ENCODE assay signal across 8 cellular contexts in genomic region chr11:66068923-66069714, GRCh38. TPM values are rescaled to one million over a fixed set of nuclear protein-coding genes. Genes with fewer than 3 reads are reported as not detected.
DNase-seq lines count a peak whose midpoint lies in the region; ATAC-seq and TF ChIP-seq lines count a peak whose summit lies in the region.

No MANE protein-coding gene starts in this region.

- H3K27me3 ChIP-seq in DOHH2 (ENCODE audit: control insufficient read depth, low read length) (no peaks in the 10 kb centered on the region), HAP-1 (ENCODE audit: low read depth) (no peaks in the 10 kb centered on the region), rectal smooth muscle tissue (ENCODE audit: control insufficient read depth, insufficient read depth, low read length) (no peaks in the 10 kb centered on the region)

- peak overlapping the region; percentile 70 for H3K4me2 ChIP-seq in DOHH2 (ENCODE audit: low read length)
- peak overlapping the region; percentile 72 for H3K4me2 ChIP-seq in OCI-LY7 (ENCODE audit: low read length)

- H4K20me1 ChIP-seq in DOHH2 (ENCODE audit: control insufficient read depth, insufficient read depth, low read depth, low read length), result 0 out of 2 replicates have a peak, but pooled peaks cover 5% of the 10 kb centered on the region
- H4K20me1 ChIP-seq in OCI-LY7 (ENCODE audit: insufficient read depth, low read length), result no peaks in the 10 kb centered on the region

- peaks cover 56% of the 10 kb centered on the region for H3F3A ChIP-seq in DOHH2 (ENCODE audit: control insufficient read depth, insufficient read depth)

- H3K27ac ChIP-seq in DOHH2 (ENCODE audit: low read depth, low read length), result peak overlapping the region; percentile 76
- peak overlapping the region; percentile 73 for H3K27ac ChIP-seq in OCI-LY7 (ENCODE audit: low read depth, low read length, poor library complexity, severe bottlenecking)
- H3K27ac ChIP-seq in rectal smooth muscle tissue (ENCODE audit: low read depth, low read length), result peak overlapping the region; percentile 89

- intact Hi-C loops in OCI-LY7 (cut with micrococcal nuclease; ENCODE audit: unreplicated experiment), result loop anchor here (1.0 kb wide), 1 partner anchor 65 kb away; no protein-coding TSS in a partner anchor
- intact Hi-C loops in left ventricle myocardium superior (cut with micrococcal nuclease), result no loop called here

- H2AFZ ChIP-seq in OCI-LY7 (ENCODE audit: low read length), result no peak overlapping the region

- DNase-seq in HAP-1 (ENCODE audit: low spot score in 2 of 2) (no peak), OCI-LY7 (ENCODE audit: low spot score) (peak; percentile 68), anterior cingulate cortex (lab: John Stamatoyannopoulos, UW) (peak in 35 of 58 donors; percentile 26 to 70 (median 52)), left ventricle myocardium superior (peak; percentile 66), NCI-H774 (lab: John Stamatoyannopoulos, UW) (no peak), AML-193 (lab: John Stamatoyannopoulos, UW) (no peak)

- TF ChIP-seq CTCF in DOHH2 (IDR thresholded peaks at IDR 0.05; ENCODE audit: low read depth, low read length, poor library complexity, severe bottlenecking) (peak; percentile 62), OCI-LY7 (conservative IDR thresholded peaks at IDR 0.05; ENCODE audit: low read length) (peak; percentile 71)

- no TSS peak for BruUV-seq in OCI-LY7 (replicated peaks; lab: Mats Ljungman, UMichigan)

- H3K4me3 ChIP-seq in DOHH2 (ENCODE audit: low read length) (peak overlapping the region; percentile 75), HAP-1 (peak overlapping the region; percentile 34), OCI-LY7 (ENCODE audit: low read depth, low read length, poor library complexity, severe bottlenecking) (peak overlapping the region; percentile 68), rectal smooth muscle tissue (ENCODE audit: low read length) (peak overlapping the region; percentile 65)

- CTCF ChIA-PET in OCI-LY7 (lab: Charles Lee; ENCODE audit: unreplicated experiment), result interaction anchor here (0.7 to 1.0 kb wide), 2 partner anchors 65 to 67 kb away, joined by 3 read pairs; no protein-coding TSS in a partner anchor

- POLR2A ChIA-PET in OCI-LY7 (lab: Charles Lee), result interaction anchor here (0.8 to 2.7 kb wide), 3 partner anchors 16 to 64 kb away, joined by 3 to 11 read pairs (median 3); partner anchors contain the start of gene SF3B2

- H3K36me3 ChIP-seq in DOHH2 (ENCODE audit: control insufficient read depth, low read length), result peaks cover 82% of the 10 kb centered on the region
- peaks cover 54% of the 10 kb centered on the region for H3K36me3 ChIP-seq in HAP-1 (replicated peaks)
- H3K36me3 ChIP-seq in OCI-LY7 (ENCODE audit: insufficient read depth, low read length), result peaks cover 61% of the 10 kb centered on the region
- H3K36me3 ChIP-seq in rectal smooth muscle tissue (ENCODE audit: control insufficient read depth, insufficient read depth, low read length), result peaks cover 23% of the 10 kb centered on the region

- H3K9ac ChIP-seq in rectal smooth muscle tissue (ENCODE audit: low read length), result peak overlapping the region; percentile 67

- in situ Hi-C loops in HAP-1 (cut with MboI; ENCODE audit: low sequenced_read_pairs), result no loop called here

- H3K4me1 ChIP-seq in DOHH2 (ENCODE audit: control insufficient read depth, low read length) (peaks cover 60% of the 10 kb centered on the region), HAP-1 (peaks cover 7% of the 10 kb centered on the region; the same call in 1 of the 2 replicates), OCI-LY7 (ENCODE audit: insufficient read depth, low read length, poor library complexity, severe bottlenecking) (peaks cover 46% of the 10 kb centered on the region), rectal smooth muscle tissue (ENCODE audit: control insufficient read depth, insufficient read depth, low read length) (peaks cover 13% of the 10 kb centered on the region)

- H3K79me2 ChIP-seq in DOHH2 (ENCODE audit: control insufficient read depth, low read length), result peaks cover 54% of the 10 kb centered on the region
- peaks cover 23% of the 10 kb centered on the region; the same call in 1 of the 2 replicates for H3K79me2 ChIP-seq in OCI-LY7 (ENCODE audit: insufficient read depth, low read depth, low read length)

- no peaks in the 10 kb centered on the region for H3K9me3 ChIP-seq in DOHH2 (ENCODE audit: control insufficient read depth, insufficient read depth, low read length)
- H3K9me3 ChIP-seq in HAP-1, result no peaks in the 10 kb centered on the region
- H3K9me3 ChIP-seq in OCI-LY7 (ENCODE audit: low read length), result 0 out of 2 replicates have a peak, but pooled peaks cover 5% of the 10 kb centered on the region

- H3K9me2 ChIP-seq in DOHH2 (replicated peaks; ENCODE audit: control insufficient read depth, low read length), result no peaks in the 10 kb centered on the region
- H3K9me2 ChIP-seq in OCI-LY7 (ENCODE audit: insufficient read depth, low read length), result no peaks in the 10 kb centered on the region

- ATAC-seq in left ventricle myocardium superior, result peak; percentile 64

RNA-seq across cellular contexts. Expression of gene PACS1, which starts 1.0 kb away (rescaled TPM):
- 21.2 and 23.7 TPM in 2 replicates for total RNA-seq in OCI-LY7 (2014; rRNA removed; shearing (Covaris generic))
- total RNA-seq in OCI-LY7 (2022) (50.5 and 52.5 TPM in 2 replicates), left ventricle myocardium superior (59.0 TPM)

RNA-seq across cellular contexts. Expression of gene SF3B2, which starts 17.0 kb away (rescaled TPM):
- 185 and 191 TPM in 2 replicates for total RNA-seq in OCI-LY7 (2014; rRNA removed; shearing (Covaris generic))
- total RNA-seq in OCI-LY7 (2022), result 251 and 260 TPM in 2 replicates
- 70.4 TPM for total RNA-seq in left ventricle myocardium superior

RNA-seq across cellular contexts. Expression of gene GAL3ST3, which starts 20.2 kb away (rescaled TPM):
- not detected in 2 replicates for total RNA-seq in OCI-LY7 (2014; rRNA removed; shearing (Covaris generic))
- not detected in 2 replicates for total RNA-seq in OCI-LY7 (2022)
- total RNA-seq in left ventricle myocardium superior, result 3.5 TPM

RNA-seq across cellular contexts. Expression of gene CATSPER1, which starts 42.8 kb away (rescaled TPM):
- total RNA-seq in OCI-LY7 (2014; rRNA removed; shearing (Covaris generic)), result not detected in 2 replicates
- total RNA-seq in OCI-LY7 (2022) (not detected in 2 replicates), left ventricle myocardium superior (not detected)

RNA-seq across cellular contexts. Expression of gene CST6, which starts 57.3 kb away (rescaled TPM):
- not detected in 2 replicates for total RNA-seq in OCI-LY7 (2014; rRNA removed; shearing (Covaris generic))
- total RNA-seq in OCI-LY7 (2022) (not detected in 2 replicates), left ventricle myocardium superior (not detected)

Comparison
In these comparisons a context has a peak if more than half of its experiments do, and no peak if none do; other contexts are left out.
1. DNase-seq: peak in OCI-LY7 (single experiment), anterior cingulate cortex (35 of 58) and left ventricle myocardium superior (single experiment); none in HAP-1 (0 of 2), NCI-H774 (single experiment) and AML-193 (0 of 2).
2. Peak in every context shown above with its lines, with median percentiles within 50 percentile points of each other: H3K27ac ChIP-seq and H3K4me3 ChIP-seq.